ENCODE assay signal across 17 cellular contexts in genomic region chr13:50800091-50800739, GRCh38. TPM values are rescaled to one million over a fixed set of nuclear protein-coding genes. Genes with fewer than 3 reads are reported as not detected.
A peak's percentile ranks its signal among the peaks of the same experiment; 100 is the strongest.
DNase-seq lines count a peak whose midpoint lies in the region; FAIRE-seq and TF ChIP-seq lines count a peak whose summit lies in the region.
"Had no signal": no experiment of that assay in that cellular context is flagged by ENCODE, and none has a peak within 500 bp of the region (broad histone marks: within the 10 kb centered on the region; RNA-seq: fewer than 3 reads in every experiment).

No MANE protein-coding gene starts in this region.

- H2AFZ ChIP-seq in neuronal stem cell (ENCODE audit: low read length), result no peak overlapping the region
- H2AFZ ChIP-seq: parathyroid adenoma had no signal

- no peak overlapping the region for H4K8ac ChIP-seq in neuronal stem cell (ENCODE audit: low read depth, low read length)

- H3K4me1 Mint-ChIP-seq in nephron, result peaks cover 36% of the 10 kb centered on the region

- no peak overlapping the region for H3K4me3 ChIP-seq in neuronal stem cell (ENCODE audit: low read length in 2 of 2)
- H3K4me3 ChIP-seq: cardiac muscle cell, SJSA1 had no signal

- H2BK15ac ChIP-seq in neuronal stem cell (ENCODE audit: low read length), result no peak overlapping the region

- no peak overlapping the region for H2BK120ac ChIP-seq in neuronal stem cell (ENCODE audit: low read depth, low read length)

- H3K14ac ChIP-seq in neuronal stem cell (ENCODE audit: low read length), result no peak overlapping the region

- no peak overlapping the region for H4K91ac ChIP-seq in neuronal stem cell (ENCODE audit: low read depth, low read length, poor library complexity)

- no peak for FAIRE-seq in urothelium cell line (lab: Jason Lieb, UNC)

- H3K27ac ChIP-seq in KOPT-K1 (ENCODE audit: low read depth, low read length, poor library complexity, severe bottlenecking) (peak overlapping the region; percentile 61), VCaP (peak overlapping the region; percentile 53), neuronal stem cell (replicated peaks; ENCODE audit: low read length) (no peak overlapping the region)
- H3K27ac ChIP-seq: cardiac muscle cell, parathyroid adenoma, SJSA1 had no signal

- no peak overlapping the region for H2BK12ac ChIP-seq in neuronal stem cell (ENCODE audit: low read length)

- no peaks in the 10 kb centered on the region for H3K27me3 ChIP-seq in neuronal stem cell (ENCODE audit: control insufficient read depth in 3 of 3, insufficient read depth in 3 of 3, low read depth in 1 of 3, low read length in 3 of 3)
- H3K27me3 ChIP-seq: BE2C, cardiac muscle cell, SJSA1 had no signal

- peaks cover 2% of the 10 kb centered on the region in 2 donors for H3K4me1 ChIP-seq in neuronal stem cell (ENCODE audit: control insufficient read depth in 2 of 2, insufficient read depth in 1 of 2, low read depth in 1 of 2, low read length in 2 of 2)
- H3K4me1 ChIP-seq: parathyroid adenoma had no signal

- peak overlapping the region; percentile 70 to 85 (median 79) for H3K27ac Mint-ChIP-seq in nephron
- H3K27ac Mint-ChIP-seq: activated naive CD8-positive, alpha-beta T cell had no signal

- H2AK5ac ChIP-seq in neuronal stem cell (ENCODE audit: low read depth, low read length), result no peak overlapping the region

- no peak overlapping the region for H3K18ac ChIP-seq in neuronal stem cell (ENCODE audit: low read length)

- H3K79me1 ChIP-seq in neuronal stem cell (ENCODE audit: low read depth, low read length), result no peaks in the 10 kb centered on the region

- DNase-seq in DMS153 treated with DMSO at 0.1 percent for 48 hours (lab: John Stamatoyannopoulos, UW; ENCODE audit: unreplicated experiment), result peak; percentile 11
- no peak for DNase-seq in urothelium cell line (ENCODE audit: low spot score)
- DNase-seq in neuronal stem cell (ENCODE audit: low spot score), result no peak
- DNase-seq in activated CD4-positive, alpha-beta T cell treated with anti-CD3 and anti-CD28 coated beads for 48 hours, result no peak
- DNase-seq: activated T-cell treated with anti-CD3 and anti-CD28 coated beads, Interleukin-2, amount 50 U/mL, for 4 hours; BE2C; effector CD8-positive, alpha-beta T cell; hippocampal formation; NCI-H2107; NK-92 treated with Interleukin-12 subunit alpha and Interleukin-12 subunit beta, amount 100 ng/mL, for 24 hours had no signal

- H3K4me2 ChIP-seq in neuronal stem cell (ENCODE audit: insufficient read depth, low read length, poor library complexity, severe bottlenecking), result no peak overlapping the region

- TF ChIP-seq CTCF in VCaP (conservative IDR thresholded peaks at IDR 0.05) (no peak), nephron (IDR thresholded peaks at IDR 0.05; ENCODE audit: unreplicated experiment in 3 of 3) (no peak)

- no peaks in the 10 kb centered on the region for H3K27me3 Mint-ChIP-seq in nephron (ENCODE audit: low read depth)
- H3K27me3 Mint-ChIP-seq: activated naive CD8-positive, alpha-beta T cell had no signal

- no peak overlapping the region for H3K23ac ChIP-seq in neuronal stem cell (ENCODE audit: low read depth, low read length, poor library complexity)

- no peak overlapping the region for H3K9ac ChIP-seq in neuronal stem cell (ENCODE audit: low read depth, low read length, poor library complexity)
- H3K9ac ChIP-seq: parathyroid adenoma had no signal

- H3K36me3 Mint-ChIP-seq in nephron (ENCODE audit: low read depth), result no peaks in the 10 kb centered on the region
- H3K36me3 Mint-ChIP-seq: activated naive CD8-positive, alpha-beta T cell had no signal

- peaks cover 3% of the 10 kb centered on the region for H3K9me3 Mint-ChIP-seq in nephron
- H3K9me3 Mint-ChIP-seq: activated T-cell treated with anti-CD3 and anti-CD28 coated beads, Interleukin-2, amount 50 U/mL, for 4 hours had no signal

- no peak overlapping the region for H2BK5ac ChIP-seq in neuronal stem cell (ENCODE audit: low read length)

- no CpG with 5 or more reads among the region's 6 CpGs for WGBS in neuronal stem cell (ENCODE audit: extremely low coverage in 2 of 2, insufficient read length in 2 of 2, insufficient replicate concordance in 1 of 2), 2 donors

- no peak overlapping the region for H3K4me3 Mint-ChIP-seq in nephron
- H3K4me3 Mint-ChIP-seq: activated naive CD8-positive, alpha-beta T cell; activated T-cell treated with anti-CD3 and anti-CD28 coated beads, Interleukin-2, amount 50 U/mL, for 4 hours had no signal

- no peaks in the 10 kb centered on the region for H3K36me3 ChIP-seq in KOPT-K1 (ENCODE audit: insufficient read depth, low read length)
- no peaks in the 10 kb centered on the region for H3K36me3 ChIP-seq in neuronal stem cell (replicated peaks in 1 of 2; ENCODE audit: control insufficient read depth in 2 of 2, insufficient read depth in 2 of 2, low read length in 2 of 2)
- H3K36me3 ChIP-seq: BE2C, cardiac muscle cell, SJSA1 had no signal

- H3K4ac ChIP-seq in neuronal stem cell (ENCODE audit: low read length), result no peak overlapping the region

- H3K9me3 ChIP-seq in KOPT-K1 (ENCODE audit: insufficient read depth, low read length, poor library complexity, severe bottlenecking) (peaks cover 10% of the 10 kb centered on the region), neuronal stem cell (replicated peaks in 1 of 2; ENCODE audit: control insufficient read depth in 2 of 2, insufficient read depth in 1 of 2, low read depth in 1 of 2, low read length in 2 of 2) (peaks cover 0 to under 1% of the 10 kb centered on the region in 2 donors)
- H3K9me3 ChIP-seq: BE2C, SJSA1 had no signal

RNA-seq across cellular contexts. Expression of gene DLEU7, which starts 43.3 kb away (rescaled TPM):
- 0.18 TPM for polyA plus RNA-seq in neuronal stem cell (2013, experiment 1 of 2)
- 0.17 TPM for polyA plus RNA-seq in neuronal stem cell (2013, experiment 2 of 2)
- polyA plus RNA-seq: cardiac muscle cell had no signal
